In the genomic region with DNA sequence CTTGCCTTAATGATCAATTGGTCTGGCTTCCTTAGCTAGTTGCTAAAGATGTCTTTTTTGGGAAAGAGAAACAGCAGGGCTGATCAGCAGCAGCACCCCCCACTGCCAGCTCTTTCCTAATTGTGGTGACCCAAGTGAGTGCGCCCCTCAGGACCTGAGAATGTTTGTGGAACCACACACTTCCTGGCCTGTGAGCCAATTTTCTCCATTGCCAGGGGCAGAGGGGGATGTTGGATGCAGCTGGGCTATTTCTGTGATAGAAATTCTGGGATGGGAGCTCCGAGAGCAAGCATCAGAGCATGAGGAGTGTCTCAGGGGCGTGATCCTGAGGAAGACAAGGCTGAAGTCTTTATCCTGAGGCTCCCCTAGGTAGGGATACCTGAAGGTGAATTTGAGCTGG, we compare ENCODE assay signal across 21 cellular contexts.
"Had no signal": no experiment of that assay in that cellular context is flagged by ENCODE, and none has a peak within 500 bp of the region (broad histone marks: within the 10 kb centered on the region; RNA-seq: fewer than 3 reads in every experiment).

No MANE protein-coding gene starts in this region.

- H3K27ac ChIP-seq: brain microvascular endothelial cell, Peyer's patch, SJSA1 had no signal

- H3K27me3 ChIP-seq: brain microvascular endothelial cell, MG63, Peyer's patch, SJSA1 had no signal

- ATAC-seq: activated CD4-positive, CD25-positive, alpha-beta regulatory T cell treated with anti-CD3 and anti-CD28 coated beads, Interleukin-2, amount 50 U/mL, for 24 hours; activated CD8-positive, alpha-beta T cell treated with anti-CD3 and anti-CD28 coated beads, Interleukin-2, amount 10 ng/mL, durations not matched to agents 7 days and 5 days; SK-N-SH treated with all-trans-retinoic acid at 6 μM for 48 hours had no signal

- H3K4me1 Mint-ChIP-seq: IgD-negative memory B cell had no signal

- H3K9me3 Mint-ChIP-seq: activated T-cell treated with anti-CD3 and anti-CD28 coated beads, Interleukin-2, amount 50 U/mL, for 24 hours; IgD-negative memory B cell had no signal

- H3K27ac Mint-ChIP-seq: activated CD8-positive, alpha-beta T cell treated with anti-CD3 and anti-CD28 coated beads, Interleukin-2, amount 10 ng/mL, durations not matched to agents 7 days and 5 days; activated naive CD8-positive, alpha-beta T cell; activated T-cell treated with anti-CD3 and anti-CD28 coated beads, Interleukin-2, amount 50 U/mL, for 24 hours; IgD-negative memory B cell had no signal

- DNase-seq: activated CD4-positive, alpha-beta T cell treated with anti-CD3 and anti-CD28 coated beads for 4 hours; activated CD8-positive, alpha-beta T cell treated with anti-CD3 and anti-CD28 coated beads, Interleukin-2, amount 10 ng/mL, durations not matched to agents 7 days and 5 days; activated effector memory CD4-positive, alpha-beta T cell treated with anti-CD3 and anti-CD28 coated beads, Interleukin-2, amount 50 U/mL, for 16 hours; activated naive CD4-positive, alpha-beta T cell treated with Interleukin-2 at 50 U/mL for 16 hours; activated T-cell treated with anti-CD3 and anti-CD28 coated beads, Interleukin-2, amount 50 U/mL, for 24 hours; brain microvascular endothelial cell; KG1; MG63; NCI-H1105; NCI-H1436; NCI-H1694 treated with DMSO at 0.1 percent for 48 hours; NCI-H2029 treated with DMSO at 0.1 percent for 48 hours; NCI-H510A treated with DMSO at 0.1 percent for 48 hours; Peyer's patch; SHP77; SW 1271 had no signal

- H3K4me1 ChIP-seq: Peyer's patch, SJSA1 had no signal

- H3K36me3 Mint-ChIP-seq: activated naive CD8-positive, alpha-beta T cell; IgD-negative memory B cell had no signal

- H3K9me3 ChIP-seq: Peyer's patch, SJSA1 had no signal

- H3K4me3 ChIP-seq: MG63, Peyer's patch, SJSA1 had no signal

- H3K36me3 ChIP-seq: brain microvascular endothelial cell, MG63, Peyer's patch, SJSA1 had no signal

- H3K4me3 Mint-ChIP-seq: activated CD8-positive, alpha-beta T cell treated with anti-CD3 and anti-CD28 coated beads, Interleukin-2, amount 10 ng/mL, durations not matched to agents 7 days and 5 days; activated naive CD8-positive, alpha-beta T cell; activated T-cell treated with anti-CD3 and anti-CD28 coated beads, Interleukin-2, amount 50 U/mL, for 24 hours; IgD-negative memory B cell had no signal
